In the genomic region with DNA sequence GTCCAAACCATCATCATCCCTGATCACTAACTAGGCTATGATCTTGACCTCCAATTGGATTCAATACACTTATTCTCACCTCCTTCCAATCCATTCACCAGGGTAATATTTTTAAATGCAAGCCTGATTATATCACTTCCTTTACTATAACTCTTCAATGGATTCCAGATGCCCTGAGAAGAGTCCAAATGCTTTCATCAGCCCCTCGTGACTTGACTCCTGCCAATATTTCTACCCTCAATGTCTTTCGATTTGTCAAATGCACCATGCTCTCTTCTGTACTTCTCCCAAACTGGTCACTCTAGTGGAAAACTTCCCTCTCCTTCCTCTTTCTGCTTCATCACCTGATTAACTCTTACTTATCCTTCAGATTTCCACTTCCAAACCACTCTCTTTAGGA, we compare ENCODE assay signal across 26 cellular contexts.
"Had no signal": no experiment of that assay in that cellular context is flagged by ENCODE, and none has a peak within 500 bp of the region (broad histone marks: within the 10 kb centered on the region; RNA-seq: fewer than 3 reads in every experiment).

No MANE protein-coding gene starts in this region.

- H3K9ac ChIP-seq: SK-N-SH had no signal

- H3K9me3 ChIP-seq: Peyer's patch, SK-N-SH had no signal

- ATAC-seq: activated CD4-positive, alpha-beta T cell treated with anti-CD3 and anti-CD28 coated beads for 36 hours; activated CD4-positive, CD25-positive, alpha-beta regulatory T cell treated with anti-CD3 and anti-CD28 coated beads, Interleukin-2, amount 50 U/mL, for 24 hours; activated naive CD8-positive, alpha-beta T cell treated with anti-CD3 and anti-CD28 coated beads, Interleukin-2, amount 50 U/mL, for 24 hours; activated T-cell treated with anti-CD3 and anti-CD28 coated beads, Interleukin-2, amount 50 U/mL, for 4 hours; PC-3; WTC11 had no signal

- H3K36me3 ChIP-seq: cardiac muscle cell, Peyer's patch, SJSA1 had no signal

- H3K27ac ChIP-seq: cardiac muscle cell, Peyer's patch, SJSA1 had no signal

- H3K4me3 ChIP-seq: cardiac muscle cell, Peyer's patch, SJSA1 had no signal

- H3K4me1 ChIP-seq: Peyer's patch, SJSA1 had no signal

- DNase-seq: activated CD4-positive, alpha-beta T cell treated with anti-CD3 and anti-CD28 coated beads for 36 hours; activated CD4-positive, alpha-beta T cell treated with anti-CD3 and anti-CD28 coated beads, Interleukin-2, amount 10 ng/mL, durations not matched to agents 7 days and 5 days; activated CD4-positive, alpha-beta T cell treated with anti-CD3 and anti-CD28 coated beads, Interleukin-2, amount 50 U/mL, for 48 hours; activated CD8-positive, alpha-beta memory T cell treated with anti-CD3 and anti-CD28 coated beads, Interleukin-2, amount 50 U/mL, for 4 hours; activated naive CD4-positive, alpha-beta T cell treated with anti-CD3 and anti-CD28 coated beads, Interleukin-2, amount 10 ng/mL, durations not matched to agents 7 days and 5 days; activated naive CD8-positive, alpha-beta T cell treated with anti-CD3 and anti-CD28 coated beads, Interleukin-2, amount 50 U/mL, for 24 hours; activated T-cell treated with anti-CD3 and anti-CD28 coated beads for 4 hours; activated T-cell treated with anti-CD3 and anti-CD28 coated beads, Interleukin-2, amount 50 U/mL, for 4 hours; amniotic stem cell; aorta; NCI-H1092 treated with DMSO at 0.1 percent for 48 hours; NCI-H1417; NCI-H146; NCI-H187; NCI-H226; NCI-H446 treated with DMSO at 0.1 percent for 48 hours; NCI-H524 treated with DMSO at 0.1 percent for 48 hours; PC-3; Peyer's patch; RPMI8226; SHP77 treated with DMSO at 0.1 percent for 48 hours; SK-N-SH had no signal

- H3K27me3 ChIP-seq: cardiac muscle cell, Peyer's patch had no signal

- H3K4me2 ChIP-seq: SK-N-SH had no signal
